11 cellular contexts compared by ENCODE assay signal in the genomic region with DNA sequence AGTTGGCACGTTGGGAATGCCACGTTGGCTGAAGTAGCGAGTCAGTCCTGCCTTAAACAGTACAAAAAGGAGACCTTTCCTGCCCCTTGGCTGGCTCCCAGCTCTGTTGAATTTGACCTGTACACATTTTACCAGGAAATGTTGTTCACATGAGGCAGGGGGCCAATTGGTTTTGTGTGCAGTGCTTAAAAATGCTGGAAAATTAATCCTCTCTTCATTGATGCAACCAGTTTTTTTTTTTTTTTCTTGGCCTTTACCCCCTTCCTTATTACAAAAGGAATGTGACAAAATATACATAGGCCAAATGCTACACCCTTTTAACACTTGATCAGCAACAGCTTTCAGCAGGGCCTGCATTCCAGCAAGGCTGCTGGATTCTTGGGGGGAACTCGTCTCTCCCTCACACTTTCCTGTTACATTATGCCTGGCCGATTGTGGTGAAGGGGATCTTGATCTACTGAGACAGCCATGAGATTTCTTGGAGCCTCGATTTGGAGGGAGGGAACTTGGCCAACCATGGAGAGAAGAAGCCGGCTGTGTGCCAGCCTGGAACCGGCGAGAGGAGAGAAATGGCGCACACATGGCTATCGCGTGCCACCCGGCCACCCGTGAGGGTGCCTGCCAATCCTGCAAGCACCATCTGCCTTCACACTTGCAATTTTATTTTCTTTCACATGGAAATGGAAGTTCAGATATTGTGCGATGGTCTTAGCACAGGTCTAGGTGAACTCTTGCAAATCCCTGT.
DNase-seq lines count a peak whose midpoint lies in the region; ATAC-seq and TF ChIP-seq lines count a peak whose summit lies in the region.
"Had no signal": no experiment of that assay in that cellular context is flagged by ENCODE, and none has a peak within 500 bp of the region (broad histone marks: within the 10 kb centered on the region; RNA-seq: fewer than 3 reads in every experiment).

No MANE protein-coding gene starts in this region.

- H3K27me3 Mint-ChIP-seq in activated CD4-positive, alpha-beta T cell treated with anti-CD3 and anti-CD28 coated beads, Interleukin-2, amount 10 ng/mL, durations not matched to agents 7 days and 5 days: no peaks in the 10 kb centered on the region
- H3K27me3 Mint-ChIP-seq in nephron (ENCODE audit: low read depth) (no peaks in the 10 kb centered on the region), glutamatergic neuron (ENCODE audit: unreplicated experiment) (peaks cover 2% of the 10 kb centered on the region)

- H3K4me1 Mint-ChIP-seq in activated CD4-positive, alpha-beta T cell treated with anti-CD3 and anti-CD28 coated beads, Interleukin-2, amount 10 ng/mL, durations not matched to agents 7 days and 5 days: peaks cover 32% of the 10 kb centered on the region
- H3K4me1 Mint-ChIP-seq in nephron (peaks cover 24% of the 10 kb centered on the region), glutamatergic neuron (ENCODE audit: low read depth, unreplicated experiment) (peaks cover 5% of the 10 kb centered on the region)

- DNase-seq in activated CD4-positive, alpha-beta T cell treated with anti-CD3 and anti-CD28 coated beads, Interleukin-2, amount 10 ng/mL, durations not matched to agents 7 days and 5 days: no peak
- DNase-seq in activated CD4-positive, alpha-beta T cell treated with anti-CD3 and anti-CD28 coated beads, Interleukin-2, amount 50 U/mL, for 1 hour: no peak
- peak; percentile 91 for DNase-seq in fibroblast of gingiva (ENCODE audit: low read depth)
- peak; percentile 56 for DNase-seq in ureter (ENCODE audit: low spot score)
- DNase-seq in glutamatergic neuron: no peak
- DNase-seq in middle frontal gyrus (ENCODE audit: extremely low spot score, low spot score): no peak
- DNase-seq: activated CD4-positive, alpha-beta T cell treated with anti-CD3 and anti-CD28 coated beads, Interleukin-2, amount 50 U/mL, for 48 hours; OCI-M1 had no signal

- H3K9me3 Mint-ChIP-seq in activated CD4-positive, alpha-beta T cell treated with anti-CD3 and anti-CD28 coated beads, Interleukin-2, amount 10 ng/mL, durations not matched to agents 7 days and 5 days: no peaks in the 10 kb centered on the region
- H3K9me3 Mint-ChIP-seq in nephron: no peaks in the 10 kb centered on the region
- H3K9me3 Mint-ChIP-seq in glutamatergic neuron (ENCODE audit: unreplicated experiment): peaks cover 4% of the 10 kb centered on the region

- no peak overlapping the region for H3K4me3 Mint-ChIP-seq in activated CD4-positive, alpha-beta T cell treated with anti-CD3 and anti-CD28 coated beads, Interleukin-2, amount 10 ng/mL, durations not matched to agents 7 days and 5 days
- H3K4me3 Mint-ChIP-seq in nephron (no peak overlapping the region), glutamatergic neuron (ENCODE audit: unreplicated experiment) (no peak overlapping the region)

- CTCF ChIA-PET in activated CD4-positive, alpha-beta T cell treated with anti-CD3 and anti-CD28 coated beads, Interleukin-2, amount 10 ng/mL, durations not matched to agents 7 days and 5 days (lab: Charles Lee): interaction anchor here (0.8 kb wide), 1 partner anchor 82 kb away, joined by 4 read pairs; no protein-coding TSS in a partner anchor

- POLR2A ChIA-PET in activated CD4-positive, alpha-beta T cell treated with anti-CD3 and anti-CD28 coated beads, Interleukin-2, amount 10 ng/mL, durations not matched to agents 7 days and 5 days (lab: Charles Lee): no interaction called here

- peaks cover 29% of the 10 kb centered on the region for H3K36me3 Mint-ChIP-seq in activated CD4-positive, alpha-beta T cell treated with anti-CD3 and anti-CD28 coated beads, Interleukin-2, amount 10 ng/mL, durations not matched to agents 7 days and 5 days (ENCODE audit: low read depth)
- H3K36me3 Mint-ChIP-seq in nephron (ENCODE audit: low read depth): peaks cover 81% of the 10 kb centered on the region
- H3K36me3 Mint-ChIP-seq in glutamatergic neuron (ENCODE audit: unreplicated experiment): no peaks in the 10 kb centered on the region

- H3K27ac Mint-ChIP-seq in activated CD4-positive, alpha-beta T cell treated with anti-CD3 and anti-CD28 coated beads, Interleukin-2, amount 10 ng/mL, durations not matched to agents 7 days and 5 days: peak overlapping the region; percentile 25
- H3K27ac Mint-ChIP-seq in nephron: peak overlapping the region; percentile 17 to 90 (median 46)
- no peak overlapping the region for H3K27ac Mint-ChIP-seq in glutamatergic neuron (ENCODE audit: unreplicated experiment)

- no peak for ATAC-seq in GM21576 (IDR thresholded peaks at IDR 0.05; ENCODE audit: unreplicated experiment)
- ATAC-seq: mucosa of descending colon had no signal

- no peak for TF ChIP-seq CTCF in nephron (IDR thresholded peaks at IDR 0.05; ENCODE audit: unreplicated experiment in 3 of 3)
- no peak for TF ChIP-seq CTCF in glutamatergic neuron (IDR thresholded peaks at IDR 0.05; ENCODE audit: partially characterized antibody, unreplicated experiment)

Comparison
In these comparisons a context has a peak if more than half of its experiments do, and no peak if none do; other contexts are left out.
1. DNase-seq: peak in fibroblast of gingiva (single experiment) and ureter (single experiment); none in activated CD4-positive, alpha-beta T cell treated with anti-CD3 and anti-CD28 coated beads, Interleukin-2, amount 10 ng/mL, durations not matched to agents 7 days and 5 days (single experiment), activated CD4-positive, alpha-beta T cell treated with anti-CD3 and anti-CD28 coated beads, Interleukin-2, amount 50 U/mL, for 1 hour (single experiment), glutamatergic neuron (single experiment) and middle frontal gyrus (single experiment).